In the genomic region with DNA sequence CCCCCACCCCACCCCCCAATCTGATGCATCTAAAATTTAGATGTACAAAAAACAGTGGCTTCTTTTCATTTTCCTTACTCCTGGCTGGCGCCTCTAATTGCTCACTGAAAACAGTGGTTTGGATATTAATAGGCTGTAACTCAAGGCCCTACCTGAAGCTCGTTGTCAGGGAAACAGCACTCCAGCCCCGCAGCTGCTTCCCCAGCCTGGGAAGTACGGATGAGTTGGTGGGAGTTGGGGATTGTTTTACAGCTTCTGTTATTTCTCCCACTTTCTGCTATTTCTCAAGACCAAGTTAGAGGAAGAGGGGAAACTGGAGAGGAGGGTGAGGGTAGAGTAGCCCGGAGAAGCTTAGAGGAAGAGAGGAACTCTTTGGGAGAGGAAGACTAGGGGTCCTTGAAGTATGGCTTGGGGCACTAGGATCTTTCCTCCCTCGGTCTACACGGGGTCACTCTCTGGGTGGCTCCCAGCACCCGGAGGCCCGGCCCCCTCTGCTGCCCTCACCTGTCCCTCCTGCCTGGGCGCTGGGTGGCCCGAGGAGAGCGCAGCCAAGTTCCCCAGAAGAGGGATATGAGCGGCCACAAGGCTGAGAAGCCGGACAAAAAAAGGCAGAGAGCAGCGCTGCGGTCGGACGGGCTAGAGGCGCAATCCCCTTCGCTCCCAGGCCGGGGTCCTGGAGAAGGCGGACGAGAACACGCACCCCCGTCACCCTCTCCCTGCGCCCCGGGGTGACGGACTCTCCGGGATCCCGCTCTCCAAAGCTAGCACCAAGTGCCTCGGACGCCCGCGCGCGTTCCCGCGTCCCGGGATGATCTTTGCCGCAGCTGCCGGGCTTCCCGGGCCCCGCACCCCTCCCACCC, we compare ENCODE assay signal across 8 cellular contexts. TPM values are rescaled to one million over a fixed set of nuclear protein-coding genes. Genes with fewer than 3 reads are reported as not detected.
DNase-seq lines count a peak whose midpoint lies in the region; ATAC-seq and TF ChIP-seq lines count a peak whose summit lies in the region.

No MANE protein-coding gene starts in this region.

- no peak overlapping the region for H2AK5ac ChIP-seq in trophoblast cell (ENCODE audit: low read length)

- no peak overlapping the region for H2BK120ac ChIP-seq in trophoblast cell (ENCODE audit: insufficient read depth, low read length, poor library complexity)

- peaks cover 2% of the 10 kb centered on the region for H3K4me1 Mint-ChIP-seq in activated T-cell treated with anti-CD3 and anti-CD28 coated beads, Interleukin-2, amount 50 U/mL, for 4 hours (ENCODE audit: low read depth)

- TF ChIP-seq CTCF in OCI-LY1 (IDR thresholded peaks at IDR 0.05; ENCODE audit: low read length) (no peak), OCI-LY7 (conservative IDR thresholded peaks at IDR 0.05; ENCODE audit: low read length) (no peak)

- H3K9me3 Mint-ChIP-seq in activated T-cell treated with anti-CD3 and anti-CD28 coated beads, Interleukin-2, amount 50 U/mL, for 4 hours = no peaks in the 10 kb centered on the region

- no peak overlapping the region for H3K4ac ChIP-seq in trophoblast cell (ENCODE audit: low read depth, low read length)

- BruUV-seq in OCI-LY7 (replicated peaks; lab: Mats Ljungman, UMichigan) = no TSS peak

- POLR2A ChIA-PET in OCI-LY7 (lab: Charles Lee) = interaction anchor here (0.8 to 1.0 kb wide), 2 partner anchors 31 to 178 kb away, joined by 3 to 7 read pairs; no protein-coding TSS in a partner anchor

- H3K27me3 ChIP-seq in OCI-LY1 (ENCODE audit: insufficient read depth, low read length) = 0 out of 2 replicates have a peak, but pooled peaks cover 6% of the 10 kb centered on the region
- H3K27me3 ChIP-seq in trophoblast cell (ENCODE audit: insufficient read depth, low read length) = peaks cover 23% of the 10 kb centered on the region

- no peak overlapping the region for H2BK12ac ChIP-seq in trophoblast cell (ENCODE audit: low read length)

- intact Hi-C loops in OCI-LY7 (cut with micrococcal nuclease; ENCODE audit: unreplicated experiment) = no loop called here

- H2AFZ ChIP-seq in OCI-LY1 (ENCODE audit: low read length) = no peak overlapping the region
- H2AFZ ChIP-seq in trophoblast cell (ENCODE audit: insufficient read depth, low read length, poor library complexity) = no peak overlapping the region
- no peak overlapping the region for H2AFZ ChIP-seq in OCI-LY7 (ENCODE audit: low read length)

- H3K36me3 Mint-ChIP-seq in activated T-cell treated with anti-CD3 and anti-CD28 coated beads, Interleukin-2, amount 50 U/mL, for 4 hours (ENCODE audit: insufficient read depth) = no peaks in the 10 kb centered on the region

- no peak overlapping the region for H3K18ac ChIP-seq in trophoblast cell (ENCODE audit: low read length)

- H3K23ac ChIP-seq in trophoblast cell (ENCODE audit: low read length) = no peak overlapping the region

- H3K27me3 Mint-ChIP-seq in activated T-cell treated with anti-CD3 and anti-CD28 coated beads, Interleukin-2, amount 50 U/mL, for 4 hours (ENCODE audit: low read depth) = peaks cover 41% of the 10 kb centered on the region

- H3F3A ChIP-seq in OCI-LY1 (ENCODE audit: insufficient read depth, low read length) = no peaks in the 10 kb centered on the region

- no peak overlapping the region for H4K8ac ChIP-seq in trophoblast cell (ENCODE audit: low read depth, low read length)

- no peak for ATAC-seq in activated T-cell treated with anti-CD3 and anti-CD28 coated beads, Interleukin-2, amount 50 U/mL, for 4 hours
- ATAC-seq in esophagus mucosa = peak; percentile 13

- WGBS in trophoblast cell (ENCODE audit: extremely low coverage, insufficient coverage, insufficient read length) = no CpG with 5 or more reads among the region's 43 CpGs

- H3K36me3 ChIP-seq in OCI-LY1 (ENCODE audit: insufficient read depth, low read length) (no peaks in the 10 kb centered on the region), trophoblast cell (ENCODE audit: control insufficient read depth in 1 of 2, insufficient read depth in 2 of 2, low read length in 2 of 2) (no peaks in the 10 kb centered on the region), OCI-LY7 (ENCODE audit: insufficient read depth, low read length) (no peaks in the 10 kb centered on the region)

- H3K4me2 ChIP-seq in OCI-LY1 (ENCODE audit: low read length) = peak overlapping the region; percentile 98
- H3K4me2 ChIP-seq in trophoblast cell (ENCODE audit: low read length) = peak overlapping the region; percentile 85
- H3K4me2 ChIP-seq in OCI-LY7 (ENCODE audit: low read length) = no peak overlapping the region

- no peak overlapping the region for H3K27ac ChIP-seq in OCI-LY1 (ENCODE audit: low read depth, low read length, poor library complexity, severe bottlenecking)
- no peak overlapping the region for H3K27ac ChIP-seq in trophoblast cell (ENCODE audit: low read depth, low read length)
- no peak overlapping the region for H3K27ac ChIP-seq in OCI-LY7 (ENCODE audit: low read depth, low read length, poor library complexity, severe bottlenecking)

- no peak overlapping the region for H4K91ac ChIP-seq in trophoblast cell (ENCODE audit: low read depth, low read length)

- no peak overlapping the region for H3K14ac ChIP-seq in trophoblast cell (ENCODE audit: low read length)

- H3K79me1 ChIP-seq in trophoblast cell (ENCODE audit: low read length) = no peaks in the 10 kb centered on the region

- H3K4me3 Mint-ChIP-seq in activated T-cell treated with anti-CD3 and anti-CD28 coated beads, Interleukin-2, amount 50 U/mL, for 4 hours = peak overlapping the region; percentile 63

- DNase-seq in activated T-cell treated with anti-CD3 and anti-CD28 coated beads, Interleukin-2, amount 50 U/mL, for 4 hours = peak; percentile 4
- DNase-seq in activated T-cell treated with anti-CD3 and anti-CD28 coated beads, Interleukin-2, amount 50 U/mL, for 1 hour = no peak
- no peak for DNase-seq in trophoblast cell
- DNase-seq in GDM1 (lab: John Stamatoyannopoulos, UW) = no peak
- DNase-seq in OCI-LY7 (ENCODE audit: low spot score) = no peak
- DNase-seq in RKO (ENCODE audit: low spot score) = no peak

- CTCF ChIA-PET in OCI-LY7 (lab: Charles Lee; ENCODE audit: unreplicated experiment) = no interaction called here

- no peaks in the 10 kb centered on the region for H3K79me2 ChIP-seq in OCI-LY1 (ENCODE audit: insufficient read depth, low read length)
- no peaks in the 10 kb centered on the region for H3K79me2 ChIP-seq in trophoblast cell (ENCODE audit: control insufficient read depth, insufficient read depth, low read length, poor library complexity)
- H3K79me2 ChIP-seq in OCI-LY7 (ENCODE audit: insufficient read depth, low read depth, low read length) = no peaks in the 10 kb centered on the region

- H3K4me3 ChIP-seq in OCI-LY1 (ENCODE audit: low read depth, low read length, poor library complexity, severe bottlenecking) (peak overlapping the region; percentile 71), trophoblast cell (ENCODE audit: low read depth, low read length) (peak overlapping the region; percentile 61), OCI-LY7 (ENCODE audit: low read depth, low read length, poor library complexity, severe bottlenecking) (no peak overlapping the region)

- H3K9me2 ChIP-seq in OCI-LY1 (ENCODE audit: low read depth, low read length) (no peaks in the 10 kb centered on the region), OCI-LY7 (ENCODE audit: insufficient read depth, low read length) (no peaks in the 10 kb centered on the region)

- H3K9ac ChIP-seq in OCI-LY1 (ENCODE audit: low read length) (no peak overlapping the region; the same call in 1 of the 2 replicates), trophoblast cell (ENCODE audit: low read length) (no peak overlapping the region)

- H4K12ac ChIP-seq in trophoblast cell (ENCODE audit: low read depth, low read length) = no peak overlapping the region

- H4K20me1 ChIP-seq in OCI-LY1 (ENCODE audit: insufficient read depth, low read length) (no peaks in the 10 kb centered on the region), OCI-LY7 (ENCODE audit: insufficient read depth, low read length) (no peaks in the 10 kb centered on the region)

- H3K9me3 ChIP-seq in OCI-LY1 (ENCODE audit: low read length) = no peaks in the 10 kb centered on the region
- H3K9me3 ChIP-seq in trophoblast cell (ENCODE audit: insufficient read depth, low read depth, low read length) = peaks cover 2% of the 10 kb centered on the region
- no peaks in the 10 kb centered on the region for H3K9me3 ChIP-seq in OCI-LY7 (ENCODE audit: low read length)

- peaks cover 13% of the 10 kb centered on the region for H3K4me1 ChIP-seq in OCI-LY1 (ENCODE audit: insufficient read depth, low read length, severe bottlenecking)
- H3K4me1 ChIP-seq in trophoblast cell (ENCODE audit: control insufficient read depth in 1 of 2, insufficient read depth in 2 of 2, low read length in 2 of 2) = peaks cover 7 to 15% of the 10 kb centered on the region in 2 experiments
- H3K4me1 ChIP-seq in OCI-LY7 (ENCODE audit: insufficient read depth, low read length, poor library complexity, severe bottlenecking) = no peaks in the 10 kb centered on the region

- H2BK5ac ChIP-seq in trophoblast cell (ENCODE audit: low read depth, low read length, poor library complexity) = no peak overlapping the region

RNA-seq across cellular contexts. Expression of a gene that starts 0.7 kb away (rescaled TPM):
- under 1 TPM; 0.08 to 0.20 (median 0.08) TPM for total RNA-seq in activated T-cell treated with anti-CD3 and anti-CD28 coated beads, Interleukin-2, amount 50 U/mL, for 4 hours
- total RNA-seq in esophagus mucosa (0.08 TPM), OCI-LY7 (2022) (not detected in 2 replicates)
- 0.03 and 0.04 TPM in 2 replicates for polyA plus RNA-seq in trophoblast cell (2013)
- not detected in 2 replicates for total RNA-seq in OCI-LY7 (2014; rRNA removed; shearing (Covaris generic))

RNA-seq across cellular contexts. Expression of a gene that starts 35.2 kb away (rescaled TPM):
- 10 to 100 TPM; 48.3 to 55.8 (median 49.3) TPM for total RNA-seq in activated T-cell treated with anti-CD3 and anti-CD28 coated beads, Interleukin-2, amount 50 U/mL, for 4 hours
- total RNA-seq in esophagus mucosa = 38.6 TPM
- polyA plus RNA-seq in trophoblast cell (2013) = 58.2 and 62.6 TPM in 2 replicates
- 33.0 and 34.0 TPM in 2 replicates for total RNA-seq in OCI-LY7 (2014; rRNA removed; shearing (Covaris generic))
- 54.6 and 72.5 TPM in 2 replicates for total RNA-seq in OCI-LY7 (2022)
